ENCODE assay signal across 1 cellular context in the genomic region with DNA sequence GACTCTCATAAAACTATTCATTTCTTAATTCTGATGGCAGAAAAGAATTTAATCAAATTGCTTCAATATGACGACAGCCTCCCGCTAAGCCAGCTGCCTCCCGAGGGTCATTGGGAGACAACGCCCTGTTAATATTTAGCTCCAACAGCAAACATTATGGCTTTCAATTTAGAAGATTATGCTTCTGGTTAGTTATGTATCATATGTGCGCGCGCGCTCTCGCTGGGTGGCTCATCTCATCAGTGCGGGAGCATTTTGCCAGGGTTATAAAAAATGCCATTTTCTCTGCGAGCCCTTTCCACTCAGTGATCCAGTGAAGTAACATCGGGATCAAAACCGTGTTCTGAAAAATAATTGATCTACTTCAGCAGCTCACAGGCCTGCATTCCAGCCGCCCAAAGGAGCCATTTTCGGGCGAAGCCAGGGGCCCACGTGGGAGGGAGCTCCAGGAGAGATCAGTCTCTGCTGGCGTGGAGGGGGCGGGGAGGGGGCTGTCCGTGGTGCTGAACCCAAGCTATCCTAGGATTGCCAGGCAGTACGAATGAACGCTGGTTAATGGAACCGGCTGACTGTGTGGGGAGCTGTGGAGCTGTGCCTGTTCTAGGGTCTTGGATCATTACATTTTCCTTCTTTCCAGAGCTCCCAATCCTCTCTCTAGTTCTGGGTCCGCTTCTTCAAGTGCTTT.
TF ChIP-seq lines count a peak whose summit lies in the region.

No MANE protein-coding gene starts in this region.

TF ChIP-seq in WTC11, 78 proteins besides CTCF, POLR2A, EP300 and RAD21 (continued from another document):
- TF ChIP-seq, protein P1, sequence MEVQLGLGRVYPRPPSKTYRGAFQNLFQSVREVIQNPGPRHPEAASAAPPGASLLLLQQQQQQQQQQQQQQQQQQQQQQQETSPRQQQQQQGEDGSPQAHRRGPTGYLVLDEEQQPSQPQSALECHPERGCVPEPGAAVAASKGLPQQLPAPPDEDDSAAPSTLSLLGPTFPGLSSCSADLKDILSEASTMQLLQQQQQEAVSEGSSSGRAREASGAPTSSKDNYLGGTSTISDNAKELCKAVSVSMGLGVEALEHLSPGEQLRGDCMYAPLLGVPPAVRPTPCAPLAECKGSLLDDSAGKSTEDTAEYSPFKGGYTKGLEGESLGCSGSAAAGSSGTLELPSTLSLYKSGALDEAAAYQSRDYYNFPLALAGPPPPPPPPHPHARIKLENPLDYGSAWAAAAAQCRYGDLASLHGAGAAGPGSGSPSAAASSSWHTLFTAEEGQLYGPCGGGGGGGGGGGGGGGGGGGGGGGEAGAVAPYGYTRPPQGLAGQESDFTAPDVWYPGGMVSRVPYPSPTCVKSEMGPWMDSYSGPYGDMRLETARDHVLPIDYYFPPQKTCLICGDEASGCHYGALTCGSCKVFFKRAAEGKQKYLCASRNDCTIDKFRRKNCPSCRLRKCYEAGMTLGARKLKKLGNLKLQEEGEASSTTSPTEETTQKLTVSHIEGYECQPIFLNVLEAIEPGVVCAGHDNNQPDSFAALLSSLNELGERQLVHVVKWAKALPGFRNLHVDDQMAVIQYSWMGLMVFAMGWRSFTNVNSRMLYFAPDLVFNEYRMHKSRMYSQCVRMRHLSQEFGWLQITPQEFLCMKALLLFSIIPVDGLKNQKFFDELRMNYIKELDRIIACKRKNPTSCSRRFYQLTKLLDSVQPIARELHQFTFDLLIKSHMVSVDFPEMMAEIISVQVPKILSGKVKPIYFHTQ (CRISPR knock-in tag; IDR thresholded peaks at IDR 0.05) = no peak
- TF ChIP-seq ZNF232 (CRISPR knock-in tag; IDR thresholded peaks at IDR 0.05) (peak; percentile 94), ZNF423 (CRISPR knock-in tag; IDR thresholded peaks at IDR 0.05) (peak; percentile 31; the same call in 1 of the 2 replicates), FOXK1 (CRISPR knock-in tag; IDR thresholded peaks at IDR 0.05) (peak; percentile 75), NR2C2 (CRISPR knock-in tag; IDR thresholded peaks at IDR 0.05) (no peak), SP1 (CRISPR knock-in tag; conservative IDR thresholded peaks at IDR 0.05) (peak; percentile 67), NFE2L1 (CRISPR knock-in tag; IDR thresholded peaks at IDR 0.05) (peak; percentile 88)
- TF ChIP-seq, protein P2, sequence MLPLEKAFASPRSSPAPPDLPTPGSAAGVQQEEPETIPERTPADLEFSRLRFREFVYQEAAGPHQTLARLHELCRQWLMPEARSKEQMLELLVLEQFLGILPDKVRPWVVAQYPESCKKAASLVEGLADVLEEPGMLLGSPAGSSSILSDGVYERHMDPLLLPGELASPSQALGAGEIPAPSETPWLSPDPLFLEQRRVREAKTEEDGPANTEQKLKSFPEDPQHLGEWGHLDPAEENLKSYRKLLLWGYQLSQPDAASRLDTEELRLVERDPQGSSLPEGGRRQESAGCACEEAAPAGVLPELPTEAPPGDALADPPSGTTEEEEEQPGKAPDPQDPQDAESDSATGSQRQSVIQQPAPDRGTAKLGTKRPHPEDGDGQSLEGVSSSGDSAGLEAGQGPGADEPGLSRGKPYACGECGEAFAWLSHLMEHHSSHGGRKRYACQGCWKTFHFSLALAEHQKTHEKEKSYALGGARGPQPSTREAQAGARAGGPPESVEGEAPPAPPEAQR (CRISPR knock-in tag; IDR thresholded peaks at IDR 0.05) = no peak
- TF ChIP-seq, protein P3, sequence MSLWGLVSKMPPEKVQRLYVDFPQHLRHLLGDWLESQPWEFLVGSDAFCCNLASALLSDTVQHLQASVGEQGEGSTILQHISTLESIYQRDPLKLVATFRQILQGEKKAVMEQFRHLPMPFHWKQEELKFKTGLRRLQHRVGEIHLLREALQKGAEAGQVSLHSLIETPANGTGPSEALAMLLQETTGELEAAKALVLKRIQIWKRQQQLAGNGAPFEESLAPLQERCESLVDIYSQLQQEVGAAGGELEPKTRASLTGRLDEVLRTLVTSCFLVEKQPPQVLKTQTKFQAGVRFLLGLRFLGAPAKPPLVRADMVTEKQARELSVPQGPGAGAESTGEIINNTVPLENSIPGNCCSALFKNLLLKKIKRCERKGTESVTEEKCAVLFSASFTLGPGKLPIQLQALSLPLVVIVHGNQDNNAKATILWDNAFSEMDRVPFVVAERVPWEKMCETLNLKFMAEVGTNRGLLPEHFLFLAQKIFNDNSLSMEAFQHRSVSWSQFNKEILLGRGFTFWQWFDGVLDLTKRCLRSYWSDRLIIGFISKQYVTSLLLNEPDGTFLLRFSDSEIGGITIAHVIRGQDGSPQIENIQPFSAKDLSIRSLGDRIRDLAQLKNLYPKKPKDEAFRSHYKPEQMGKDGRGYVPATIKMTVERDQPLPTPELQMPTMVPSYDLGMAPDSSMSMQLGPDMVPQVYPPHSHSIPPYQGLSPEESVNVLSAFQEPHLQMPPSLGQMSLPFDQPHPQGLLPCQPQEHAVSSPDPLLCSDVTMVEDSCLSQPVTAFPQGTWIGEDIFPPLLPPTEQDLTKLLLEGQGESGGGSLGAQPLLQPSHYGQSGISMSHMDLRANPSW (CRISPR knock-in tag; conservative IDR thresholded peaks at IDR 0.05; ENCODE audit: low read depth) = no peak
- TF ChIP-seq, protein P4, sequence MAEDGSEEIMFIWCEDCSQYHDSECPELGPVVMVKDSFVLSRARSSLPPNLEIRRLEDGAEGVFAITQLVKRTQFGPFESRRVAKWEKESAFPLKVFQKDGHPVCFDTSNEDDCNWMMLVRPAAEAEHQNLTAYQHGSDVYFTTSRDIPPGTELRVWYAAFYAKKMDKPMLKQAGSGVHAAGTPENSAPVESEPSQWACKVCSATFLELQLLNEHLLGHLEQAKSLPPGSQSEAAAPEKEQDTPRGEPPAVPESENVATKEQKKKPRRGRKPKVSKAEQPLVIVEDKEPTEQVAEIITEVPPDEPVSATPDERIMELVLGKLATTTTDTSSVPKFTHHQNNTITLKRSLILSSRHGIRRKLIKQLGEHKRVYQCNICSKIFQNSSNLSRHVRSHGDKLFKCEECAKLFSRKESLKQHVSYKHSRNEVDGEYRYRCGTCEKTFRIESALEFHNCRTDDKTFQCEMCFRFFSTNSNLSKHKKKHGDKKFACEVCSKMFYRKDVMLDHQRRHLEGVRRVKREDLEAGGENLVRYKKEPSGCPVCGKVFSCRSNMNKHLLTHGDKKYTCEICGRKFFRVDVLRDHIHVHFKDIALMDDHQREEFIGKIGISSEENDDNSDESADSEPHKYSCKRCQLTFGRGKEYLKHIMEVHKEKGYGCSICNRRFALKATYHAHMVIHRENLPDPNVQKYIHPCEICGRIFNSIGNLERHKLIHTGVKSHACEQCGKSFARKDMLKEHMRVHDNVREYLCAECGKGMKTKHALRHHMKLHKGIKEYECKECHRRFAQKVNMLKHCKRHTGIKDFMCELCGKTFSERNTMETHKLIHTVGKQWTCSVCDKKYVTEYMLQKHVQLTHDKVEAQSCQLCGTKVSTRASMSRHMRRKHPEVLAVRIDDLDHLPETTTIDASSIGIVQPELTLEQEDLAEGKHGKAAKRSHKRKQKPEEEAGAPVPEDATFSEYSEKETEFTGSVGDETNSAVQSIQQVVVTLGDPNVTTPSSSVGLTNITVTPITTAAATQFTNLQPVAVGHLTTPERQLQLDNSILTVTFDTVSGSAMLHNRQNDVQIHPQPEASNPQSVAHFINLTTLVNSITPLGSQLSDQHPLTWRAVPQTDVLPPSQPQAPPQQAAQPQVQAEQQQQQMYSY (CRISPR knock-in tag; IDR thresholded peaks at IDR 0.05) = peak; percentile 61
- TF ChIP-seq, protein P5, sequence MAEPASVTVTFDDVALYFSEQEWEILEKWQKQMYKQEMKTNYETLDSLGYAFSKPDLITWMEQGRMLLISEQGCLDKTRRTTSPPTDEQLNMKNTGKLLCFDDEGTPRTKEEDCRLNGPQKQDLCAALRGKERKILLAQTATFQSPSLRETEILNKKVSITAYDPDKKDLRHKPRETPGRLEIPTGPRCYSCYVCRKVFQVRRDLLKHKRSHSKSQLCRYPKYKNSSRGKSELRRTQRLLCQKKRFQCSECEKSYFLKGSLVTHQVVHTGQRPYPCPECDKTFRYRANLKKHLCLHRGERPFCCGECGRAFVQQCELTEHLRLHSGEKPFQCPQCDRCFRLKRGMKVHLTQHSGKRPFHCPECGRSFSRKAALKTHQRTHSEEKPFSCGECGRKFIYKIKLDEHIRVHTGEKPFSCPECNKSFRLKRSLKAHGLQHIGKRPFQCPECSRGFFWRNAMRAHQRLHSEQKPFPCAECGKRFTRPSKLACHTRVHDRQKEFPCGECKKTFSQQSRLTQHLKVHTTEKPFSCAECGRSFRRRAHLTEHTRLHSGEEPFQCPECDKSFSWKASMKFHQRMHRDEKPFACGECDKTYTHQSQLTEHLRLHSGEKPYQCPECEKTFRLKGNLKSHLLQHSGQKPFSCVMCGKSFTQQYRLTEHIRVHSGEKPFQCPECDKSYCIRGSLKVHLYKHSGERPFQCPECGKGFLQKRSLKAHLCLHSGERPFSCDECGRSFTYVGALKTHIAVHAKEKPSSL (CRISPR knock-in tag; conservative IDR thresholded peaks at IDR 0.05) = no peak
- TF ChIP-seq, protein P6, sequence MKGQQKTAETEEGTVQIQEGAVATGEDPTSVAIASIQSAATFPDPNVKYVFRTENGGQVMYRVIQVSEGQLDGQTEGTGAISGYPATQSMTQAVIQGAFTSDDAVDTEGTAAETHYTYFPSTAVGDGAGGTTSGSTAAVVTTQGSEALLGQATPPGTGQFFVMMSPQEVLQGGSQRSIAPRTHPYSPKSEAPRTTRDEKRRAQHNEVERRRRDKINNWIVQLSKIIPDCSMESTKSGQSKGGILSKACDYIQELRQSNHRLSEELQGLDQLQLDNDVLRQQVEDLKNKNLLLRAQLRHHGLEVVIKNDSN (CRISPR knock-in tag; IDR thresholded peaks at IDR 0.05) = peak; percentile 78; the same call in 1 of the 2 replicates
